ENCODE assay signal across 4 cellular contexts in genomic region chr10:27989357-27989756, GRCh38. TPM values are rescaled to one million over a fixed set of nuclear protein-coding genes. Genes with fewer than 3 reads are reported as not detected.
"Had no signal": no experiment of that assay in that cellular context is flagged by ENCODE, and none has a peak within 500 bp of the region (broad histone marks: within the 10 kb centered on the region; RNA-seq: fewer than 3 reads in every experiment).

No MANE protein-coding gene starts in this region.

RNA-seq across cellular contexts. Expression of gene ODAD2, which starts 9.5 kb away (rescaled TPM):
- total RNA-seq: natural killer cell, subcutaneous adipose tissue had no signal
- polyA plus RNA-seq: naive thymus-derived CD4-positive, alpha-beta T cell; neural cell had no signal
